In the genomic region with DNA sequence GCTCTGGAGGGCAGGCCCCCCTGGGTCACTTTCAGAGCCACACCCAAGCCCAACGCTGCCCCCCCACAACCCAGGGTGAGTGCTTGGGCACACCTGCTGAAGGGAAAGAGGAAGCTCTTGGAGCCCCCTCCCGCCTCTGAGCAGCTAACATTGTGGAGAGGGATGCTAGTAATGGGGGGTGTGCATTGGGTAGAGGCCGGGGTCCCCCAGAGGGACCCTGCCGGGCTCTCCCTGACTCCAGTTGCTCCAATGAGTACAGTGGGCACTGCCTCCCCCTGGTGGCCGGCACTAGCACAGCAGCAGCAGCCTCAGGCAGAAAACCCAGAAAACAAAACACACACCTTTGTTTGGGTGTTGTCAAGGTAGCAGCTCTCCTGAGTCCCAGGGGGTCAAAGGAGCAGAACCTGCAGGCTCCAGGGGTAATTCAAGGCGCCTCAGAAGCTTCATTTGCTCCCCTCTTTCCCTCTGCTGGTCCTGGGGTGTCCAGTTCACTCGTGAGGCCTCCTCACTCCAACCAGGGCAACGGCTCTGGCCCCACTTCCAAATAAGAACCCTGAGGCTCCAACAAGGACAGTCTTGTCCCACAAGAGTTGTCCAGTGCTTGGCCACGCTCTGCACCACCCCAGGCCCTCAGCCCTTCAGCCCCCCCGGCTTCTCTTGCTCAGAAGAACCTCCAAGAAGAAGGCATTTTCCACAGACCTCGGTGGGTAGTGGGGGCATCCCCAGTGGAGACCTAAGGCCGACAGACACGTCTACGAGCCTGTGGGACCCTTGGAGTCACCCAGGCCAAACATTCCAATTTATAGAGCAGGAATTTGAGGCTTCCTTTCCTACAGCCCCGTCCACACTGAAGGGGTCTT, we compare ENCODE assay signal across 1 cellular context.
TF ChIP-seq lines count a peak whose summit lies in the region.

No MANE protein-coding gene starts in this region.

TF ChIP-seq in IMR-90, 13 proteins besides CTCF, POLR2A, EP300 and RAD21:
- TF ChIP-seq MAFK (IDR thresholded peaks at IDR 0.05; ENCODE audit: low read depth, low read length) (no peak), MAZ (IDR thresholded peaks at IDR 0.05; ENCODE audit: borderline replicate concordance, low read depth, low read length) (no peak), SMC3 (IDR thresholded peaks at IDR 0.05; ENCODE audit: low read depth, low read length) (peak; percentile 77)
- TF ChIP-seq, protein P1, sequence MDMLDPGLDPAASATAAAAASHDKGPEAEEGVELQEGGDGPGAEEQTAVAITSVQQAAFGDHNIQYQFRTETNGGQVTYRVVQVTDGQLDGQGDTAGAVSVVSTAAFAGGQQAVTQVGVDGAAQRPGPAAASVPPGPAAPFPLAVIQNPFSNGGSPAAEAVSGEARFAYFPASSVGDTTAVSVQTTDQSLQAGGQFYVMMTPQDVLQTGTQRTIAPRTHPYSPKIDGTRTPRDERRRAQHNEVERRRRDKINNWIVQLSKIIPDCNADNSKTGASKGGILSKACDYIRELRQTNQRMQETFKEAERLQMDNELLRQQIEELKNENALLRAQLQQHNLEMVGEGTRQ (IDR thresholded peaks at IDR 0.05; ENCODE audit: low read depth, low read length), result no peak
